Comparison of ENCODE assay signal across 8 cellular contexts in genomic region chr22:43090130-43090789, GRCh38. TPM values are rescaled to one million over a fixed set of nuclear protein-coding genes. Genes with fewer than 3 reads are reported as not detected.
A peak's percentile ranks its signal among the peaks of the same experiment; 100 is the strongest.
DNase-seq lines count a peak whose midpoint lies in the region; TF ChIP-seq lines count a peak whose summit lies in the region.

No MANE protein-coding gene starts in this region.

- WGBS in suprapubic skin: 40% methylated on average over 6 of the region's 6 CpGs

- no peak overlapping the region for H3K4me3 ChIP-seq in CD8-positive, alpha-beta memory T cell (ENCODE audit: low read length)
- no peak overlapping the region for H3K4me3 ChIP-seq in HFF-Myc (replicated peaks; ENCODE audit: low read depth, low read length)
- no peak overlapping the region for H3K4me3 ChIP-seq in fibroblast of mammary gland (ENCODE audit: control insufficient read depth, low read depth, low read length)
- no peak overlapping the region for H3K4me3 ChIP-seq in neutrophil (ENCODE audit: low read depth in 1 of 2, low read length in 1 of 2)
- H3K4me3 ChIP-seq in suprapubic skin: no peak overlapping the region

- no peaks in the 10 kb centered on the region for H3K9me3 ChIP-seq in CD8-positive, alpha-beta memory T cell (ENCODE audit: low read length)
- no peaks in the 10 kb centered on the region for H3K9me3 ChIP-seq in neutrophil
- H3K9me3 ChIP-seq in suprapubic skin: no peaks in the 10 kb centered on the region

- peaks cover 0 to 5% (median 3%) of the 10 kb centered on the region in 3 donors for H3K36me3 Mint-ChIP-seq in CD8-positive, alpha-beta memory T cell

- no peaks in the 10 kb centered on the region for H3K36me3 ChIP-seq in CD8-positive, alpha-beta memory T cell (ENCODE audit: insufficient read depth, low read length)
- no peaks in the 10 kb centered on the region for H3K36me3 ChIP-seq in neutrophil
- H3K36me3 ChIP-seq in suprapubic skin: no peaks in the 10 kb centered on the region

- peaks cover 11% of the 10 kb centered on the region for H3K4me1 ChIP-seq in CD8-positive, alpha-beta memory T cell (ENCODE audit: insufficient read depth, low read length)
- H3K4me1 ChIP-seq in neutrophil (ENCODE audit: control insufficient read depth in 1 of 2, insufficient read depth in 1 of 2, low read depth in 1 of 2, low read length in 1 of 2): peaks cover 18 to 21% of the 10 kb centered on the region in 2 experiments
- peaks cover 24% of the 10 kb centered on the region for H3K4me1 ChIP-seq in suprapubic skin

- TF ChIP-seq EP300 in suprapubic skin (IDR thresholded peaks at IDR 0.05): no peak

- peak overlapping the region; percentile 33 to 89 (median 64) for H3K4me3 Mint-ChIP-seq in CD8-positive, alpha-beta memory T cell

- peaks cover 25 to 35% (median 30%) of the 10 kb centered on the region in 3 donors for H3K4me1 Mint-ChIP-seq in CD8-positive, alpha-beta memory T cell

- POLR2A ChIA-PET in CD8-positive, alpha-beta memory T cell (lab: Charles Lee): interaction anchor here (1.2 kb wide), 1 partner anchor 75 kb away, joined by 3 read pairs; no protein-coding TSS in a partner anchor

- no peak overlapping the region for H3K27ac ChIP-seq in CD8-positive, alpha-beta memory T cell (ENCODE audit: low read depth, low read length)
- H3K27ac ChIP-seq in neutrophil (peak overlapping the region; percentile 42), suprapubic skin (no peak overlapping the region)

- peak overlapping the region in 4 of 8 donors; percentile 2 to 89 (median 66) for H3K27ac Mint-ChIP-seq in CD8-positive, alpha-beta memory T cell

- no peaks in the 10 kb centered on the region for H3K9me3 Mint-ChIP-seq in CD8-positive, alpha-beta memory T cell

- CTCF ChIA-PET in CD8-positive, alpha-beta memory T cell (lab: Charles Lee): interaction anchor here (0.8 kb wide), 1 partner anchor 222 kb away, joined by 3 read pairs; no protein-coding TSS in a partner anchor

- TF ChIP-seq CTCF in HFF-Myc (IDR thresholded peaks at IDR 0.05; ENCODE audit: low read depth, low read length, missing control alignments) (peak; percentile 58), fibroblast of mammary gland (conservative IDR thresholded peaks at IDR 0.05; ENCODE audit: control insufficient read depth, insufficient read depth, low read depth, low read length) (peak; percentile 54), neutrophil (IDR thresholded peaks at IDR 0.05) (peak; percentile 14), suprapubic skin (IDR thresholded peaks at IDR 0.05) (peak in 1 of 2 donors; percentile 26)

- H3K27me3 ChIP-seq in CD8-positive, alpha-beta memory T cell (ENCODE audit: insufficient read depth, low read length, poor library complexity, severe bottlenecking): no peaks in the 10 kb centered on the region
- H3K27me3 ChIP-seq in neutrophil: no peaks in the 10 kb centered on the region
- no peaks in the 10 kb centered on the region for H3K27me3 ChIP-seq in suprapubic skin

- no peaks in the 10 kb centered on the region for H3K27me3 Mint-ChIP-seq in CD8-positive, alpha-beta memory T cell

- DNase-seq in CD8-positive, alpha-beta memory T cell: peak in 3 of 5 donors; percentile 23 to 53 (median 29)
- DNase-seq in HFF-Myc (ENCODE audit: extremely low read depth, low read depth): peak; percentile 89
- peak; percentile 92 to 95 for DNase-seq in NOMO-1 (lab: John Stamatoyannopoulos, UW; ENCODE audit: unreplicated experiment in 2 of 2)
- peak; percentile 48 for DNase-seq in activated T-cell treated with anti-CD3 and anti-CD28 coated beads for 48 hours (ENCODE audit: low read depth)
- DNase-seq in fibroblast of mammary gland (ENCODE audit: low read depth): peak; percentile 93
- DNase-seq in suprapubic skin (ENCODE audit: low spot score in 2 of 2): no peak
- DNase-seq in NCI-H128 (lab: John Stamatoyannopoulos, UW; ENCODE audit: unreplicated experiment): no peak

- no peak for TF ChIP-seq POLR2A in suprapubic skin (IDR thresholded peaks at IDR 0.05)

RNA-seq across cellular contexts. Expression of gene TTLL1, which starts 1.1 kb away (rescaled TPM):
- 1 to 10 TPM; 4.3 to 5.0 TPM for total RNA-seq in CD8-positive, alpha-beta memory T cell
- 15.8 TPM for polyA plus RNA-seq in CD8-positive, alpha-beta memory T cell
- total RNA-seq in suprapubic skin: 1 to 10 TPM; 4.3 to 8.7 (median 5.0) TPM

RNA-seq across cellular contexts. Expression of gene BIK, which starts 20.3 kb away (rescaled TPM):
- 1 to 10 TPM; 4.0 to 4.1 TPM for total RNA-seq in CD8-positive, alpha-beta memory T cell
- 7.2 TPM for polyA plus RNA-seq in CD8-positive, alpha-beta memory T cell
- total RNA-seq in suprapubic skin: 10 to 100 TPM in 1 of 4 donors, 1 to 10 TPM in 3; 6.1 to 11.3 (median 7.3) TPM

RNA-seq across cellular contexts. Expression of gene MCAT, which starts 52.9 kb away (rescaled TPM):
- 10 to 100 TPM; 28.4 to 29.3 TPM for total RNA-seq in CD8-positive, alpha-beta memory T cell
- 9.7 TPM for polyA plus RNA-seq in CD8-positive, alpha-beta memory T cell
- total RNA-seq in suprapubic skin: 10 to 100 TPM; 21.1 to 38.0 (median 25.2) TPM

Comparison
In these comparisons a context has a peak if more than half of its experiments do, and no peak if none do; other contexts are left out.
1. DNase-seq: peak in CD8-positive, alpha-beta memory T cell (3 of 5), HFF-Myc (single experiment), NOMO-1 (2 of 2), activated T-cell treated with anti-CD3 and anti-CD28 coated beads for 48 hours (single experiment) and fibroblast of mammary gland (single experiment); none in suprapubic skin (0 of 2) and NCI-H128 (single experiment).